In the genomic region with DNA sequence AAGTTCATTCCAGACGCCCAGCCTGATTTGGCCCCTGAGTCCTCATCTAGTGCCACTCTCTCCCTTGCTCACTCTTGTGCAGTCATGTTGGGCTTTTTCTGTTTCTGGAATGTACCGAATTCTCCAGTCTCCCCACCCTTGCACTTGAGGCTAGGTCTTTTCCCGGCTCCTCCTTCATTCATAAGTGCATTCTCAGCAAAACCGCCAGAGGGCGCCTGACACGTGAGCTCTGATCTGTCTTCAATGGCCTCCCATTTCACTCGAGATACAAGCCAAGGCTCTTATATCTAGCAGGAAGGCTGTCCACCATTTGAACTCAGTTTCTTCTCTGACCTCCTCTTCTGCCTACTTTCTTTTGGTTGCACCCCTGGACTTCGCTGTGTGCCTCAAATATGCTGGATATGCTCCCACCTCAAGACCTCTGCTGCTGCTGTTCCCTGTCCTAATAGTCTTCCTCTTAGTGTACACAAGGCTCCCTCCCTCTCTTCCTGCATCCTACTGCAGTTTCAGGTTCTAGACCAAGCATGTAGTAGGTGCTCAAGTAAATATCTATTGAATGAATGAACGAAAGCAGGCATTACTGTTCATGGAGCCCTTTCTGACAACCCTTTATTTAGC, we compare ENCODE assay signal across 8 cellular contexts.
A peak's percentile ranks its signal among the peaks of the same experiment; 100 is the strongest.
DNase-seq lines count a peak whose midpoint lies in the region; ATAC-seq and TF ChIP-seq lines count a peak whose summit lies in the region.

No MANE protein-coding gene starts in this region.

- ATAC-seq in GM19452 (IDR thresholded peaks at IDR 0.05; ENCODE audit: unreplicated experiment) (peak; percentile 94), HG03457 (IDR thresholded peaks at IDR 0.05; ENCODE audit: unreplicated experiment) (peak; percentile 91)
- ATAC-seq in activated CD8-positive, alpha-beta T cell treated with anti-CD3 and anti-CD28 coated beads for 36 hours = peak; percentile 84

- H3K27me3 Mint-ChIP-seq in activated CD8-positive, alpha-beta T cell treated with anti-CD3 and anti-CD28 coated beads for 36 hours = no peaks in the 10 kb centered on the region
- H3K27me3 Mint-ChIP-seq in endodermal cell (ENCODE audit: insufficient read depth) = no peaks in the 10 kb centered on the region

- H4K8ac ChIP-seq in mesendoderm (ENCODE audit: low read depth, low read length) = no peak overlapping the region

- H3K79me1 ChIP-seq in mesendoderm (ENCODE audit: low read length) = no peaks in the 10 kb centered on the region

- H3K9me3 Mint-ChIP-seq in activated CD8-positive, alpha-beta T cell treated with anti-CD3 and anti-CD28 coated beads for 36 hours = no peaks in the 10 kb centered on the region
- H3K9me3 Mint-ChIP-seq in endodermal cell = no peaks in the 10 kb centered on the region

- no peak overlapping the region for H3K4me2 ChIP-seq in mesendoderm (ENCODE audit: low read length)

- no peaks in the 10 kb centered on the region for H3K79me2 ChIP-seq in mesendoderm (ENCODE audit: control insufficient read depth, insufficient read depth, low read length)

- H4K5ac ChIP-seq in mesendoderm (ENCODE audit: low read length) = no peak overlapping the region

- no peak overlapping the region for H2AK5ac ChIP-seq in mesendoderm (ENCODE audit: low read length)

- TF ChIP-seq CTCF in activated CD8-positive, alpha-beta T cell treated with anti-CD3 and anti-CD28 coated beads for 36 hours (IDR thresholded peaks at IDR 0.05) = peak; percentile 74
- TF ChIP-seq CTCF in endodermal cell (conservative IDR thresholded peaks at IDR 0.05) = peak; percentile 92

- H2BK15ac ChIP-seq in mesendoderm (replicated peaks; ENCODE audit: low read depth) = no peak overlapping the region

- H3K4me1 Mint-ChIP-seq in activated CD8-positive, alpha-beta T cell treated with anti-CD3 and anti-CD28 coated beads for 36 hours (ENCODE audit: low read depth) = no peaks in the 10 kb centered on the region
- H3K4me1 Mint-ChIP-seq in endodermal cell = peaks cover 8% of the 10 kb centered on the region

- no peak overlapping the region for H3K18ac ChIP-seq in mesendoderm (ENCODE audit: low read length)

- H3K36me3 Mint-ChIP-seq in activated CD8-positive, alpha-beta T cell treated with anti-CD3 and anti-CD28 coated beads for 36 hours (ENCODE audit: low read depth) = no peaks in the 10 kb centered on the region
- H3K36me3 Mint-ChIP-seq in endodermal cell (ENCODE audit: low read depth) = no peaks in the 10 kb centered on the region

- H3K4ac ChIP-seq in mesendoderm (ENCODE audit: low read depth, low read length) = no peak overlapping the region

- no peak overlapping the region for H3K4me3 ChIP-seq in endodermal cell (ENCODE audit: low read length)
- no peak overlapping the region for H3K4me3 ChIP-seq in mesendoderm (ENCODE audit: low read length)

- H3K9me3 ChIP-seq in endodermal cell (ENCODE audit: control insufficient read depth, low read length) = no peaks in the 10 kb centered on the region

- H3K27ac ChIP-seq in endodermal cell (ENCODE audit: low read depth, low read length) (no peak overlapping the region), mesendoderm (ENCODE audit: low read depth, low read length) (no peak overlapping the region)

- no peak overlapping the region for H2BK120ac ChIP-seq in mesendoderm (ENCODE audit: low read depth, low read length)

- H3K27me3 ChIP-seq in endodermal cell (ENCODE audit: control insufficient read depth, insufficient read depth, low read length, poor library complexity, severe bottlenecking) (no peaks in the 10 kb centered on the region), mesendoderm (ENCODE audit: insufficient read depth, low read length, poor library complexity) (no peaks in the 10 kb centered on the region)

- no peak overlapping the region for H2BK5ac ChIP-seq in mesendoderm (ENCODE audit: low read length)

- intact Hi-C loops in activated CD8-positive, alpha-beta T cell treated with anti-CD3 and anti-CD28 coated beads for 36 hours (cut with micrococcal nuclease) = loop anchor here (1.0 kb wide), 1 partner anchor 496 kb away; no protein-coding TSS in a partner anchor

- H3K56ac ChIP-seq in mesendoderm (ENCODE audit: low read length) = no peak overlapping the region

- H3K27ac Mint-ChIP-seq in activated CD8-positive, alpha-beta T cell treated with anti-CD3 and anti-CD28 coated beads for 36 hours = no peak overlapping the region
- no peak overlapping the region for H3K27ac Mint-ChIP-seq in endodermal cell

- DNase-seq in Caki2 (ENCODE audit: low read depth) (peak; percentile 78), NCI-H774 (lab: John Stamatoyannopoulos, UW) (peak; percentile 71), endodermal cell (peak; percentile 94), mesendoderm (peak; percentile 94)
- peak; percentile 77 for DNase-seq in activated CD8-positive, alpha-beta T cell treated with anti-CD3 and anti-CD28 coated beads for 36 hours
- peak; percentile 5 to 9 for DNase-seq in stimulated activated CD8-positive, alpha-beta memory T cell treated with anti-CD3 and anti-CD28 coated beads, Interleukin-4, amount 100 ng/mL, for 1 hour (ENCODE audit: low read depth in 2 of 2, low spot score in 1 of 2)

- H3K36me3 ChIP-seq in endodermal cell (ENCODE audit: control insufficient read depth, insufficient read depth, low read length) (no peaks in the 10 kb centered on the region), mesendoderm (ENCODE audit: control insufficient read depth, insufficient read depth, low read length) (no peaks in the 10 kb centered on the region)

- WGBS in endodermal cell (ENCODE audit: insufficient coverage in 1 of 2, insufficient read length in 1 of 2), 2 experiments = 29 to 33% methylated on average over 8 to 9 of the region's 9 CpGs
- WGBS in mesendoderm (ENCODE audit: extremely low coverage, insufficient coverage, low lambda C conversion rate) = no CpG with 5 or more reads among the region's 9 CpGs

- H3K23ac ChIP-seq in mesendoderm (ENCODE audit: low read length) = no peak overlapping the region

- no peak overlapping the region for H3K4me3 Mint-ChIP-seq in activated CD8-positive, alpha-beta T cell treated with anti-CD3 and anti-CD28 coated beads for 36 hours
- no peak overlapping the region for H3K4me3 Mint-ChIP-seq in endodermal cell

- no peaks in the 10 kb centered on the region for H3K4me1 ChIP-seq in endodermal cell (ENCODE audit: control insufficient read depth, insufficient read depth, low read length)
- no peaks in the 10 kb centered on the region for H3K4me1 ChIP-seq in mesendoderm (ENCODE audit: control insufficient read depth, low read depth, low read length)

- POLR2A ChIA-PET in activated CD8-positive, alpha-beta T cell treated with anti-CD3 and anti-CD28 coated beads for 36 hours (lab: Charles Lee) = no interaction called here

- in situ Hi-C loops in Caki2 (cut with HindIII; ENCODE audit: low pct_unique_long_range_greater_than_20kb, low sequenced_read_pairs) = no loop called here

- H3K9ac ChIP-seq in endodermal cell (ENCODE audit: extremely low read depth, low read length, poor library complexity, severe bottlenecking) = no peak overlapping the region
- no peak overlapping the region for H3K9ac ChIP-seq in mesendoderm (ENCODE audit: low read length)

- CTCF ChIA-PET in activated CD8-positive, alpha-beta T cell treated with anti-CD3 and anti-CD28 coated beads for 36 hours (lab: Charles Lee) = interaction anchor here (0.6 to 2.2 kb wide), 5 partner anchors 10 to 496 kb away, joined by 3 to 20 read pairs (median 6); no protein-coding TSS in a partner anchor

Comparison
In these comparisons a context has a peak if more than half of its experiments do, and no peak if none do; other contexts are left out.
1. DNase-seq: peak in every context shown above with its lines; median percentile 94 in endodermal cell; 94 in mesendoderm; 78 in Caki2; 77 in activated CD8-positive, alpha-beta T cell treated with anti-CD3 and anti-CD28 coated beads for 36 hours; 71 in NCI-H774; 7 in stimulated activated CD8-positive, alpha-beta memory T cell treated with anti-CD3 and anti-CD28 coated beads, Interleukin-4, amount 100 ng/mL, for 1 hour.